In the genomic region with DNA sequence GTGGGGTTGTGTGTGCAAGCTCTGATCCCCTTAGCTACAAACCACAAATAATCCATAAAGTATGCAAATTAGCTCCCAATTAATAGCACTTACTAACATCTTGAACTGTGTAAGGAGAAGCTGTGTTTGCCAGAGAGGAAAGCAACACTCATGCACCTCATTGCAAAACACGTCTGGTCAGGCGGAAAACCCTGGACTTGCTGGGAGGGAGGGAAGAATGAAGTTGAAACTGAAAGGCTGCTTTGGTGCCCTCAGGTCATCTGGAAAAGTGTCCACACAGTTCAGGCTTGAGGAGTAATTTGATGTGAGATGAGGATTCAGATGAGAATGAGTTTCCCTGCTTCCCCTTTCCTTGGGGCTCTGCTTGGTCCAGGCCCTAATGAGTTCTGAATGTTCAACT, we compare ENCODE assay signal across 12 cellular contexts.
DNase-seq lines count a peak whose midpoint lies in the region; ATAC-seq and TF ChIP-seq lines count a peak whose summit lies in the region.
"Had no signal": no experiment of that assay in that cellular context is flagged by ENCODE, and none has a peak within 500 bp of the region (broad histone marks: within the 10 kb centered on the region; RNA-seq: fewer than 3 reads in every experiment).

No MANE protein-coding gene starts in this region.

- peak overlapping the region; percentile 96 for H3K4ac ChIP-seq in IMR-90 (ENCODE audit: low read depth, low read length)

- H2AFZ ChIP-seq in IMR-90 (replicated peaks; ENCODE audit: low read length, poor library complexity): peak overlapping the region; percentile 78

- H3K36me3 ChIP-seq in IMR-90 (ENCODE audit: control insufficient read depth, insufficient read depth, low read length) (no peaks in the 10 kb centered on the region), mesodermal cell (ENCODE audit: control insufficient read depth, insufficient read depth, low read length) (no peaks in the 10 kb centered on the region)
- H3K36me3 ChIP-seq: BLaER1, uterus had no signal

- ATAC-seq in IMR-90 (ENCODE audit: low read depth): peak; percentile 70
- ATAC-seq: activated T-cell treated with anti-CD3 and anti-CD28 coated beads, Interleukin-2, amount 50 U/mL, for 4 hours had no signal

- peak overlapping the region; percentile 91 for H4K91ac ChIP-seq in IMR-90 (ENCODE audit: insufficient read depth, low read depth, low read length)

- WGBS in IMR-90 (ENCODE audit: extremely low coverage in 2 of 2, insufficient read length in 1 of 2), 2 experiments: no CpG with 5 or more reads among the region's 2 CpGs
- WGBS in mesodermal cell (ENCODE audit: insufficient coverage in 2 of 2), 2 experiments: 86 to 90% methylated on average over 2 of the region's 2 CpGs

- H3K4me3 ChIP-seq in IMR-90 (ENCODE audit: insufficient read depth, low read depth, low read length) (peak overlapping the region; percentile 7; the same call in 1 of the 2 replicates), mesodermal cell (ENCODE audit: extremely low read depth, insufficient read depth, low read length, poor library complexity, severe bottlenecking) (no peak overlapping the region)
- H3K4me3 ChIP-seq: BLaER1, uterus had no signal

- H4K20me1 ChIP-seq in IMR-90 (ENCODE audit: insufficient read depth, low read length): no peaks in the 10 kb centered on the region; the same call in 1 of the 2 replicates
- H4K20me1 ChIP-seq: BLaER1 had no signal

- H3K9ac ChIP-seq in IMR-90 (ENCODE audit: low read depth, low read length): peak overlapping the region; percentile 73
- H3K9ac ChIP-seq: BLaER1 had no signal

- POLR2A ChIA-PET in IMR-90 (lab: Charles Lee; ENCODE audit: unreplicated experiment): interaction anchor here (0.6 to 1.0 kb wide), 3 partner anchors 9 to 261 kb away, joined by 3 to 5 read pairs (median 3); no protein-coding TSS in a partner anchor

- peak overlapping the region; percentile 96 for H2BK5ac ChIP-seq in IMR-90 (ENCODE audit: low read depth, low read length, poor library complexity, severe bottlenecking)

- H2BK120ac ChIP-seq in IMR-90 (ENCODE audit: low read depth, low read length): peak overlapping the region; percentile 89

- BruUV-seq in IMR-90 (replicated peaks; lab: Mats Ljungman, UMichigan): TSS peak; percentile 26

- no peaks in the 10 kb centered on the region for H3K27me3 ChIP-seq in IMR-90 (ENCODE audit: control insufficient read depth, insufficient read depth, low read length)
- H3K27me3 ChIP-seq: BLaER1, uterus had no signal

- peak overlapping the region; percentile 70 for H3K18ac ChIP-seq in IMR-90 (ENCODE audit: low read depth, low read length)

- H3K27ac ChIP-seq in IMR-90 (ENCODE audit: insufficient read depth, low read length) (peak overlapping the region; percentile 94), cingulate gyrus (ENCODE audit: low read depth, low read length) (peak overlapping the region; percentile 15), mesodermal cell (ENCODE audit: low read depth, low read length, severe bottlenecking) (peak overlapping the region; percentile 69)
- H3K27ac ChIP-seq: BLaER1, uterus had no signal

- no peak for TF ChIP-seq CTCF in IMR-90 (conservative IDR thresholded peaks at IDR 0.05; ENCODE audit: low read depth, low read length)

- peaks cover 5% of the 10 kb centered on the region; the same call in 1 of the 2 replicates for H3K9me3 ChIP-seq in IMR-90 (ENCODE audit: control insufficient read depth, insufficient read depth, low read length)
- peaks cover 5% of the 10 kb centered on the region for H3K9me3 ChIP-seq in mesodermal cell (ENCODE audit: control insufficient read depth, low read length)
- H3K9me3 ChIP-seq: uterus had no signal

- peak overlapping the region; percentile 87 for H3K56ac ChIP-seq in IMR-90 (ENCODE audit: extremely low read depth, insufficient read depth, low read length)

- peak overlapping the region; percentile 71 for H3K14ac ChIP-seq in IMR-90 (replicated peaks; ENCODE audit: low read depth, low read length)

- H3K4me1 ChIP-seq in IMR-90 (ENCODE audit: control insufficient read depth, insufficient read depth, low read length) (peaks cover 7% of the 10 kb centered on the region), mesodermal cell (ENCODE audit: control insufficient read depth, insufficient read depth, low read length, poor library complexity, severe bottlenecking) (peaks cover 12% of the 10 kb centered on the region)
- H3K4me1 ChIP-seq: BLaER1, uterus had no signal

- TF ChIP-seq RAD21 in IMR-90 (IDR thresholded peaks at IDR 0.05; ENCODE audit: low read length): 0 out of 2 replicates have a peak, but pooled peaks have one; percentile 11

- H4K8ac ChIP-seq in IMR-90 (ENCODE audit: low read depth in 2 of 2, low read length in 2 of 2): peak overlapping the region; percentile 84 to 89

- peak overlapping the region; percentile 90; the same call in 2 of the 3 replicates for H2BK15ac ChIP-seq in IMR-90 (ENCODE audit: low read depth, low read length)

- no peaks in the 10 kb centered on the region for H3K79me1 ChIP-seq in IMR-90 (ENCODE audit: low read depth in 1 of 2, low read length in 2 of 2)

- peak overlapping the region; percentile 85 for H4K5ac ChIP-seq in IMR-90 (ENCODE audit: low read depth, low read length)

- peak overlapping the region; percentile 91 for H2AK9ac ChIP-seq in IMR-90 (replicated peaks; ENCODE audit: low read depth, low read length, poor library complexity)

- in situ Hi-C loops in ACHN (cut with HindIII; ENCODE audit: low pct_ligation_motif_present, low pct_unique_long_range_greater_than_20kb, low sequenced_read_pairs): no loop called here
- in situ Hi-C loops in IMR-90 (cut with MboI; ENCODE audit: low sequenced_read_pairs): no loop called here

- H3K9me1 ChIP-seq in IMR-90 (ENCODE audit: insufficient read depth, low read length): no peaks in the 10 kb centered on the region

- peak overlapping the region; percentile 88 for H3K23ac ChIP-seq in IMR-90 (ENCODE audit: low read depth, low read length)

- peak overlapping the region; percentile 77 for H2AK5ac ChIP-seq in IMR-90 (ENCODE audit: low read depth, low read length)

- peak overlapping the region; percentile 70 for H3K4me2 ChIP-seq in IMR-90 (ENCODE audit: low read depth, low read length)
- H3K4me2 ChIP-seq: BLaER1 had no signal

- H2BK20ac ChIP-seq in IMR-90 (ENCODE audit: low read depth, low read length): peak overlapping the region; percentile 87

- intact Hi-C loops in IMR-90 (cut with micrococcal nuclease): loop anchor here (1.0 to 5.0 kb wide), 6 partner anchors 51 to 264 kb away; no protein-coding TSS in a partner anchor

- dilution Hi-C loops in IMR-90 (cut with HindIII; ENCODE audit: low sequenced_read_pairs, unreplicated experiment): no loop called here

- DNase-seq in ACHN: peak; percentile 30
- DNase-seq in IMR-90: peak; percentile 78
- no peak for DNase-seq in NCI-H2107 treated with DMSO at 0.1 percent for 48 hours (lab: John Stamatoyannopoulos, UW; ENCODE audit: unreplicated experiment)
- DNase-seq in activated CD4-positive, alpha-beta T cell treated with anti-CD3 and anti-CD28 coated beads for 1 hour: no peak
- DNase-seq in effector CD8-positive, alpha-beta T cell (lab: John Stamatoyannopoulos, UW): no peak
- DNase-seq in putamen (ENCODE audit: low spot score): no peak
- DNase-seq: activated T-cell treated with anti-CD3 and anti-CD28 coated beads, Interleukin-2, amount 50 U/mL, for 4 hours; stimulated activated CD4-positive, alpha-beta T cell treated with anti-CD3 and anti-CD28 coated beads, Interleukin-4, amount 100 ng/mL, for 1 hour; uterus had no signal

- CTCF ChIA-PET in IMR-90 (lab: Yijun Ruan, JAX): interaction anchor here (0.8 to 1.5 kb wide), 3 partner anchors 9 to 195 kb away, joined by 3 to 4 read pairs (median 4); no protein-coding TSS in a partner anchor

- TF ChIP-seq POLR2A in IMR-90 (IDR thresholded peaks at IDR 0.05; ENCODE audit: low read depth, low read length): no peak; the same call in 1 of the 2 replicates

TF ChIP-seq in IMR-90, 13 proteins besides CTCF, POLR2A, EP300 and RAD21:
- TF ChIP-seq CEBPB (IDR thresholded peaks at IDR 0.05; ENCODE audit: low read depth, low read length) (peak; percentile 91), RFX5 (IDR thresholded peaks at IDR 0.05; ENCODE audit: low read depth, low read length) (no peak), MAZ (IDR thresholded peaks at IDR 0.05; ENCODE audit: borderline replicate concordance, low read depth, low read length) (peak; percentile 7; the same call in 1 of the 2 replicates)

Comparison
In these comparisons a context has a peak if more than half of its experiments do, and no peak if none do; other contexts are left out.
1. DNase-seq: peak in ACHN (single experiment) and IMR-90 (single experiment); none in NCI-H2107 treated with DMSO at 0.1 percent for 48 hours (single experiment), activated CD4-positive, alpha-beta T cell treated with anti-CD3 and anti-CD28 coated beads for 1 hour (single experiment), effector CD8-positive, alpha-beta T cell (single experiment) and putamen (single experiment).
2. H3K27ac ChIP-seq: peak in every context shown above with its lines; median percentile 94 in IMR-90; 69 in mesodermal cell; 15 in cingulate gyrus.